ENCODE assay signal across 24 cellular contexts in genomic region chr6:20740727-20741126, GRCh38.
"Had no signal": no experiment of that assay in that cellular context is flagged by ENCODE, and none has a peak within 500 bp of the region (broad histone marks: within the 10 kb centered on the region; RNA-seq: fewer than 3 reads in every experiment).

No MANE protein-coding gene starts in this region.

- H3K9me3 ChIP-seq: adrenal gland, body of pancreas had no signal

- FAIRE-seq: bronchial epithelial cell had no signal

- DNase-seq: activated B cell treated with CpG ODN at 0.5 μM for 24 hours; activated CD4-positive, alpha-beta T cell treated with anti-CD3 and anti-CD28 coated beads for 1 hour; activated CD4-positive, alpha-beta T cell treated with anti-CD3 and anti-CD28 coated beads, Interleukin-2, amount 10 ng/mL, durations not matched to agents 24 days and 14 days; activated CD4-positive, alpha-beta T cell treated with anti-CD3 and anti-CD28 coated beads, Interleukin-2, amount 50 U/mL, for 48 hours; activated CD8-positive, alpha-beta memory T cell treated with anti-CD3 and anti-CD28 coated beads for 24 hours; activated effector memory CD4-positive, alpha-beta T cell treated with anti-CD3 and anti-CD28 coated beads, Interleukin-2, amount 50 U/mL, for 16 hours; activated naive CD4-positive, alpha-beta T cell treated with Interleukin-2 at 50 U/mL for 16 hours; activated naive CD8-positive, alpha-beta T cell treated with anti-CD3 and anti-CD28 coated beads, Interleukin-2, amount 10 ng/mL, durations not matched to agents 7 days and 5 days; activated T-cell treated with anti-CD3 and anti-CD28 coated beads, Interleukin-2, amount 50 U/mL, for 4 hours; adrenal gland; aorta; body of pancreas; central memory CD4-positive, alpha-beta T cell; MM.1S; NCI-H1105; NCI-H1436; NCI-H1694 treated with DMSO at 0.1 percent for 48 hours; NCI-H2029 treated with DMSO at 0.1 percent for 48 hours; NCI-H345; NCI-H510A; NCI-H526 treated with DMSO at 0.1 percent for 48 hours; NCI-H82 had no signal

- H3K4me3 ChIP-seq: adrenal gland, body of pancreas, SK-N-MC had no signal

- H3K36me3 ChIP-seq: adrenal gland had no signal

- H3K27ac ChIP-seq: adrenal gland, body of pancreas, SK-N-MC had no signal

- ATAC-seq: activated T-cell treated with anti-CD3 and anti-CD28 coated beads, Interleukin-2, amount 50 U/mL, for 4 hours; body of pancreas had no signal

- H3K27me3 ChIP-seq: adrenal gland, body of pancreas had no signal
